ENCODE assay signal across 31 cellular contexts in genomic region chr12:43098078-43098477, GRCh38.
"Had no signal": no experiment of that assay in that cellular context is flagged by ENCODE, and none has a peak within 500 bp of the region (broad histone marks: within the 10 kb centered on the region; RNA-seq: fewer than 3 reads in every experiment).

No MANE protein-coding gene starts in this region.

- DNase-seq: activated CD4-positive, alpha-beta memory T cell treated with anti-CD3 and anti-CD28 coated beads, Interleukin-2, amount 10 ng/mL, durations not matched to agents 7 days and 5 days; activated CD4-positive, alpha-beta T cell treated with anti-CD3 and anti-CD28 coated beads, Interleukin-2, amount 10 ng/mL, durations not matched to agents 7 days and 5 days; activated CD8-positive, alpha-beta memory T cell treated with anti-CD3 and anti-CD28 coated beads, Interleukin-2, amount 50 U/mL, for 48 hours; activated gamma-delta T cell; activated naive CD4-positive, alpha-beta T cell treated with anti-CD3 and anti-CD28 coated beads, Interleukin-2, amount 50 U/mL, for 16 hours; activated T-cell treated with anti-CD3 and anti-CD28 coated beads, Interleukin-2, amount 50 U/mL, for 24 hours; amniotic stem cell; caudate nucleus; hypothalamus; immature natural killer cell; kidney; left colon; midbrain; naive thymus-derived CD4-positive, alpha-beta T cell; nucleus accumbens; pancreas; psoas muscle; sigmoid colon; small intestine; stimulated activated CD4-positive, alpha-beta T cell treated with anti-CD3 and anti-CD28 coated beads, Interleukin-1b, Interleukin-23, amount 100 ng/mL, for 48 hours; stimulated activated CD4-positive, alpha-beta T cell treated with anti-CD3 and anti-CD28 coated beads, Interleukin-4, amount 100 ng/mL, for 4 hours; stimulated activated CD8-positive, alpha-beta memory T cell treated with anti-CD3 and anti-CD28 coated beads, Interleukin-4, amount 100 ng/mL, for 48 hours; stimulated activated naive CD8-positive, alpha-beta T cell treated with anti-CD3 and anti-CD28 coated beads, Interleukin-15, amount 100 ng/mL, for 72 hours; substantia nigra; T-helper 9 cell; upper lobe of left lung; WERI-Rb-1 had no signal

- H3K27me3 ChIP-seq: heart left ventricle, pancreas, sigmoid colon, upper lobe of left lung, vagina had no signal

- H3K4me3 ChIP-seq: heart left ventricle, pancreas, psoas muscle, sigmoid colon, upper lobe of left lung, vagina had no signal

- H3K27ac ChIP-seq: heart left ventricle, pancreas, psoas muscle, sigmoid colon, upper lobe of left lung, vagina, WERI-Rb-1 had no signal

- H3K4me1 ChIP-seq: pancreas, psoas muscle, sigmoid colon, upper lobe of left lung had no signal

- ATAC-seq: activated CD4-positive, CD25-positive, alpha-beta regulatory T cell treated with anti-CD3 and anti-CD28 coated beads, Interleukin-2, amount 50 U/mL, for 24 hours; left colon; naive thymus-derived CD4-positive, alpha-beta T cell; pancreas; psoas muscle; stimulated activated memory B cell treated with anti-CD40 and anti-IgM and Interleukin-4, amounts not matched to agents 10 μg/mL and 1 μg/mL and 100 μg/mL, for 72 hours; stimulated activated naive CD8-positive, alpha-beta T cell treated with anti-CD3 and anti-CD28 coated beads, Interleukin-15, amount 100 ng/mL, for 72 hours had no signal

- H3K36me3 ChIP-seq: heart left ventricle, pancreas, sigmoid colon, upper lobe of left lung, vagina, WERI-Rb-1 had no signal
